ENCODE assay signal across 8 cellular contexts in genomic region chr1:32818804-32819541, GRCh38.
DNase-seq lines count a peak whose midpoint lies in the region; ATAC-seq and TF ChIP-seq lines count a peak whose summit lies in the region.

No MANE protein-coding gene starts in this region.

- H3K27me3 ChIP-seq in WERI-Rb-1 (ENCODE audit: insufficient read depth, low read depth, severe bottlenecking): no peaks in the 10 kb centered on the region
- no peaks in the 10 kb centered on the region for H3K27me3 ChIP-seq in iPS DF 6.9 (ENCODE audit: control insufficient read depth, insufficient read depth, low read length)

- TF ChIP-seq CTCF in 22Rv1 (IDR thresholded peaks at IDR 0.05): no peak
- TF ChIP-seq CTCF in GM13976 (IDR thresholded peaks at IDR 0.05; ENCODE audit: borderline replicate concordance, control extremely low read depth, extremely low read depth, insufficient read depth, missing control alignments): no peak
- TF ChIP-seq CTCF in WERI-Rb-1 (IDR thresholded peaks at IDR 0.05; ENCODE audit: low read depth, low read length): no peak

- peak overlapping the region; percentile 97 for H3K4me3 ChIP-seq in WERI-Rb-1 (ENCODE audit: low read depth, low read length)
- no peak overlapping the region; the same call in 1 of the 2 replicates for H3K4me3 ChIP-seq in iPS DF 6.9 (ENCODE audit: low read length)

- H3K36me3 ChIP-seq in WERI-Rb-1 (peaks cover 42% of the 10 kb centered on the region), iPS DF 6.9 (ENCODE audit: control insufficient read depth, insufficient read depth, low read length) (no peaks in the 10 kb centered on the region)

- H3K27ac ChIP-seq in 22Rv1 (peak overlapping the region; percentile 98), WERI-Rb-1 (peak overlapping the region; percentile 99), iPS DF 6.9 (ENCODE audit: low read length) (peak overlapping the region; percentile 29), substantia nigra (ENCODE audit: low read depth, low read length, poor library complexity, severe bottlenecking) (peak overlapping the region; percentile 89)

- DNase-seq in GM13976 (ENCODE audit: low spot score): peak; percentile 75
- no peak for DNase-seq in WERI-Rb-1
- DNase-seq in iPS DF 6.9 (ENCODE audit: low read depth, low spot score): no peak
- no peak for DNase-seq in substantia nigra (lab: John Stamatoyannopoulos, UW)
- no peak for DNase-seq in SW480 (ENCODE audit: low spot score)
- DNase-seq in activated effector memory CD4-positive, alpha-beta T cell treated with anti-CD3 and anti-CD28 coated beads, Interleukin-2, amount 50 U/mL, for 16 hours: no peak

- in situ Hi-C loops in GM13976 (cut with MboI; ENCODE audit: low sequenced_read_pairs, unreplicated experiment): no loop called here

- no peaks in the 10 kb centered on the region for H3K4me1 ChIP-seq in iPS DF 6.9 (ENCODE audit: control insufficient read depth, insufficient read depth, low read length)

- ATAC-seq in HG03196 (IDR thresholded peaks at IDR 0.05; ENCODE audit: unreplicated experiment): peak; percentile 32

- no CpG with 5 or more reads among the region's 11 CpGs for WGBS in iPS DF 6.9 (ENCODE audit: insufficient coverage, insufficient read length)

- H3K9me3 ChIP-seq in WERI-Rb-1 (ENCODE audit: severe bottlenecking) (no peaks in the 10 kb centered on the region), iPS DF 6.9 (ENCODE audit: control insufficient read depth, insufficient read depth, low read length) (no peaks in the 10 kb centered on the region)

Comparison
In these comparisons a context has a peak if more than half of its experiments do, and no peak if none do; other contexts are left out.
1. H3K27ac ChIP-seq: peak in every context shown above with its lines; median percentile 99 in WERI-Rb-1; 98 in 22Rv1; 89 in substantia nigra; 29 in iPS DF 6.9.